Comparison of ENCODE assay signal across 20 cellular contexts in the genomic region with DNA sequence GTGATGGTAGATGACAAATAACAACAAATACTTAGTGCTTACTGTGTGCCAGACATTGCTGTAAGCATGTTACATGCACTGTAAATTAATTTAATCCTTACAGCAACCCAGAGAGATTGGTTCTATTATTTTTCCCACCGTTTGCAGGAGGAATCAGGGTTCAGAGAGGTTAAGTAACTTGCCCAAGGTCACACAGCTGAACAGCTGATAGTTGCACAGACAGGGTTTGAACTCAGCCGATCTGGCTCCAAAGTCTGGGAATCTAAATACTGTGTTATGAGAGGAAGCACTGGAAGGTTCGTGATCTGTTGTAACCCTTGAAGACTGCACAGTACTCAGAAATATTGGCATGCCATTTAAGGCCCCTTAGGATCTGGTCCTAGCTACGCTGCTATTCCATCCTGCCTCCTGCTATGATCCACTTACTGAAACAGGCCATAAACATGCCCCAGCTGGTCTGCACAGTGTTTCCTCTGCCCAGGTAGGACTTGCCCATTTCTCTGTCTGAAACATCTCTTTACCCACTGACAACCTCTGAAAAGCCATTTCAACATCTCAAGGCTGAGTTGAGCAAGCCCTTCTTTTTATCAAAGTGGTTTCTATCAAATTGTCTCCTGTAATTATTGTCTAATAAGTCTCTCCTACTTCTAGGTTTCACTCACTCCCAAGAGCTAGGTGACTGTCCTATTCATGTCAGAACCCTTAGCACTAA. TPM values are rescaled to one million over a fixed set of nuclear protein-coding genes. Genes with fewer than 3 reads are reported as not detected.
DNase-seq lines count a peak whose midpoint lies in the region; ATAC-seq, FAIRE-seq and TF ChIP-seq lines count a peak whose summit lies in the region.
"Had no signal": no experiment of that assay in that cellular context is flagged by ENCODE, and none has a peak within 500 bp of the region (broad histone marks: within the 10 kb centered on the region; RNA-seq: fewer than 3 reads in every experiment).

No MANE protein-coding gene starts in this region.

- TF ChIP-seq RAD21 in HepG2 (CRISPR knock-in tag; IDR thresholded peaks at IDR 0.05), result no peak

- no peak overlapping the region for H2BK15ac ChIP-seq in mesendoderm (replicated peaks; ENCODE audit: low read depth)

- no peaks in the 10 kb centered on the region for H3K27me3 Mint-ChIP-seq in MCF 10A (ENCODE audit: insufficient read depth, unreplicated experiment)
- H3K27me3 Mint-ChIP-seq: activated naive CD8-positive, alpha-beta T cell had no signal

- H3K79me2 ChIP-seq in mammary epithelial cell (ENCODE audit: insufficient read depth, low read length), result no peaks in the 10 kb centered on the region
- H3K79me2 ChIP-seq in HepG2 (ENCODE audit: insufficient read depth, low read length), result no peaks in the 10 kb centered on the region
- no peaks in the 10 kb centered on the region for H3K79me2 ChIP-seq in mesendoderm (ENCODE audit: control insufficient read depth, insufficient read depth, low read length)

- H3K4me1 ChIP-seq in breast epithelium (peaks cover 0 to 5% of the 10 kb centered on the region in 2 donors), mammary epithelial cell (ENCODE audit: insufficient read depth, low read length) (peaks cover 26% of the 10 kb centered on the region), HepG2 (ENCODE audit: insufficient read depth, low read length) (peaks cover 40% of the 10 kb centered on the region), thyroid gland (peaks cover 0 to 28% of the 10 kb centered on the region in 2 donors), mesendoderm (ENCODE audit: control insufficient read depth, low read depth, low read length) (no peaks in the 10 kb centered on the region)

- no peaks in the 10 kb centered on the region for H3K9me3 ChIP-seq in breast epithelium
- no peaks in the 10 kb centered on the region for H3K9me3 ChIP-seq in mammary epithelial cell (replicated peaks; ENCODE audit: insufficient read depth, low read length)
- no peaks in the 10 kb centered on the region for H3K9me3 ChIP-seq in HepG2 (ENCODE audit: low read length)
- no peaks in the 10 kb centered on the region for H3K9me3 ChIP-seq in thyroid gland

- H4K5ac ChIP-seq in mesendoderm (ENCODE audit: low read length), result no peak overlapping the region

- H3K4me3 ChIP-seq in breast epithelium, result no peak overlapping the region
- no peak overlapping the region for H3K4me3 ChIP-seq in mammary epithelial cell (replicated peaks in 1 of 3; ENCODE audit: insufficient read depth in 1 of 3, low read depth in 2 of 3, low read length in 3 of 3)
- H3K4me3 ChIP-seq in HepG2 (replicated peaks in 1 of 3; ENCODE audit: insufficient read depth in 1 of 3, low read depth in 2 of 3, low read length in 3 of 3), result no peak overlapping the region
- no peak overlapping the region for H3K4me3 ChIP-seq in thyroid gland (replicated peaks in 1 of 3)
- H3K4me3 ChIP-seq in mesendoderm (ENCODE audit: low read length), result no peak overlapping the region

- H3K27me3 ChIP-seq in breast epithelium (no peaks in the 10 kb centered on the region), mammary epithelial cell (ENCODE audit: insufficient read depth, low read length) (no peaks in the 10 kb centered on the region), HepG2 (ENCODE audit: control insufficient read depth in 1 of 2, insufficient read depth in 2 of 2, low read length in 2 of 2) (no peaks in the 10 kb centered on the region), thyroid gland (no peaks in the 10 kb centered on the region), mesendoderm (ENCODE audit: insufficient read depth, low read length, poor library complexity) (no peaks in the 10 kb centered on the region)

- POLR2A ChIA-PET in MCF 10A (lab: Yijun Ruan, JAX), result interaction anchor here (0.7 to 2.9 kb wide), 9 partner anchors 11 to 679 kb away, joined by 3 to 16 read pairs (median 3); no protein-coding TSS in a partner anchor
- POLR2A ChIA-PET in HepG2 (lab: Yijun Ruan, JAX), result interaction anchor here (0.7 to 9.9 kb wide), 5 partner anchors 7 to 660 kb away, joined by 3 to 248 read pairs (median 8); no protein-coding TSS in a partner anchor

- no peak overlapping the region for H2BK120ac ChIP-seq in mesendoderm (ENCODE audit: low read depth, low read length)

- no peak overlapping the region for H3K23ac ChIP-seq in mesendoderm (ENCODE audit: low read length)

- dilution Hi-C loops in mammary epithelial cell (cut with HindIII; ENCODE audit: low sequenced_read_pairs), result no loop called here

- H4K8ac ChIP-seq in mesendoderm (ENCODE audit: low read depth, low read length), result no peak overlapping the region

- H2AFZ ChIP-seq in mammary epithelial cell (ENCODE audit: low read depth, low read length) (peak overlapping the region; percentile 28), HepG2 (ENCODE audit: low read length) (no peak overlapping the region)

- TF ChIP-seq EP300 in HepG2 (IDR thresholded peaks at IDR 0.05; ENCODE audit: low read depth in 2 of 2, low read length in 2 of 2) (no peak), HepG2 (CRISPR knock-in tag; IDR thresholded peaks at IDR 0.05; ENCODE audit: borderline replicate concordance) (no peak)

- H3K9ac ChIP-seq in mammary epithelial cell (ENCODE audit: insufficient read depth, low read length) (no peak overlapping the region), HepG2 (ENCODE audit: insufficient read depth, low read depth, low read length) (no peak overlapping the region), mesendoderm (ENCODE audit: low read length) (no peak overlapping the region)

- H3K27ac ChIP-seq in breast epithelium (peak overlapping the region in 1 of 2 donors; percentile 27), mammary epithelial cell (ENCODE audit: insufficient read depth, low read depth, low read length) (no peak overlapping the region), HepG2 (ENCODE audit: extremely low read length, insufficient read depth, low read length) (no peak overlapping the region), thyroid gland (peak overlapping the region in 2 of 3 donors; percentile 12 to 50), mesendoderm (ENCODE audit: low read depth, low read length) (no peak overlapping the region)

- H3K4me2 ChIP-seq in mammary epithelial cell (ENCODE audit: insufficient read depth, low read depth, low read length) (peak overlapping the region; percentile 3), HepG2 (ENCODE audit: low read depth, low read length) (no peak overlapping the region), mesendoderm (ENCODE audit: low read length) (no peak overlapping the region)

- no peak for TF ChIP-seq POLR2A in breast epithelium (IDR thresholded peaks at IDR 0.05)
- no peak for TF ChIP-seq POLR2A in HepG2 (IDR thresholded peaks at IDR 0.05; ENCODE audit: insufficient read depth in 1 of 2, low read depth in 2 of 2, low read length in 2 of 2)
- no peak for TF ChIP-seq POLR2A in thyroid gland (IDR thresholded peaks at IDR 0.05)

- H3K79me1 ChIP-seq in mesendoderm (ENCODE audit: low read length), result no peaks in the 10 kb centered on the region

- BruUV-seq in MCF 10A (replicated peaks; lab: Mats Ljungman, UMichigan), result no TSS peak
- BruUV-seq in mammary epithelial cell (replicated peaks; lab: Mats Ljungman, UMichigan), result no TSS peak
- no TSS peak for BruUV-seq in HepG2 (replicated peaks; lab: Mats Ljungman, UMichigan)

- no peak for FAIRE-seq in HepG2 (lab: Jason Lieb, UNC)
- FAIRE-seq: colon had no signal

- CTCF ChIA-PET in MCF 10A (lab: Yijun Ruan, JAX), result interaction anchor here (1.5 to 2.3 kb wide), 2 partner anchors 8 to 11 kb away, joined by 4 to 11 read pairs; no protein-coding TSS in a partner anchor
- CTCF ChIA-PET in mammary epithelial cell (lab: Charles Lee; ENCODE audit: low non-redundant PET), result no interaction called here
- CTCF ChIA-PET in HepG2 (lab: Yijun Ruan, JAX; ENCODE audit: low intra/inter-chr PET ratio, low total read pairs), result no interaction called here

- H2AK5ac ChIP-seq in mesendoderm (ENCODE audit: low read length), result no peak overlapping the region

- H3K4ac ChIP-seq in mesendoderm (ENCODE audit: low read depth, low read length), result no peak overlapping the region

- DNase-seq in MCF 10A (ENCODE audit: unreplicated experiment), result peak; percentile 48
- no peak for DNase-seq in breast epithelium (ENCODE audit: low spot score in 2 of 2)
- peak; percentile 78 for DNase-seq in mammary epithelial cell
- no peak for DNase-seq in HepG2 (ENCODE audit: low spot score)
- no peak for DNase-seq in thyroid gland
- no peak for DNase-seq in globus pallidus (ENCODE audit: low spot score)
- no peak for DNase-seq in SIG-M5 treated with dmso at 0.1 percent for 504 hours (lab: John Stamatoyannopoulos, UW; ENCODE audit: unreplicated experiment)
- no peak for DNase-seq in mesendoderm
- DNase-seq: activated CD4-positive, alpha-beta T cell treated with anti-CD3 and anti-CD28 coated beads for 1 hour; C1 segment of cervical spinal cord; Calu3; endodermal cell; HCEC 1CT; NCI-H1417; NCI-H2107; NCI-H524 treated with DMSO at 0.1 percent for 48 hours; RPMI8226; stimulated activated CD8-positive, alpha-beta memory T cell treated with anti-CD3 and anti-CD28 coated beads, Interleukin-4, amount 100 ng/mL, for 48 hours had no signal

- no peaks in the 10 kb centered on the region for H3K36me3 ChIP-seq in breast epithelium
- H3K36me3 ChIP-seq in mammary epithelial cell (ENCODE audit: insufficient read depth, low read length), result no peaks in the 10 kb centered on the region
- H3K36me3 ChIP-seq in HepG2 (replicated peaks in 1 of 2; ENCODE audit: control insufficient read depth in 1 of 2, insufficient read depth in 2 of 2, low read length in 2 of 2), result no peaks in the 10 kb centered on the region
- no peaks in the 10 kb centered on the region for H3K36me3 ChIP-seq in thyroid gland
- H3K36me3 ChIP-seq in mesendoderm (ENCODE audit: control insufficient read depth, insufficient read depth, low read length), result no peaks in the 10 kb centered on the region

- peak overlapping the region; percentile 50 for H3K27ac Mint-ChIP-seq in MCF 10A (ENCODE audit: low read depth, unreplicated experiment)
- H3K27ac Mint-ChIP-seq: activated naive CD8-positive, alpha-beta T cell; endodermal cell had no signal

- H3K4me1 Mint-ChIP-seq in MCF 10A (ENCODE audit: insufficient read depth, unreplicated experiment), result peaks cover 8% of the 10 kb centered on the region

- H4K20me1 ChIP-seq in mammary epithelial cell (ENCODE audit: insufficient read depth, low read length), result no peaks in the 10 kb centered on the region
- no peaks in the 10 kb centered on the region for H4K20me1 ChIP-seq in HepG2 (ENCODE audit: insufficient read depth, low read length)

- no peak overlapping the region for H3K4me3 Mint-ChIP-seq in MCF 10A (ENCODE audit: unreplicated experiment)
- H3K4me3 Mint-ChIP-seq: activated naive CD8-positive, alpha-beta T cell; endodermal cell had no signal

- TF ChIP-seq CTCF in MCF 10A (IDR thresholded peaks at IDR 0.05; ENCODE audit: unreplicated experiment), result no peak
- TF ChIP-seq CTCF in breast epithelium (IDR thresholded peaks at IDR 0.05), result no peak
- no peak for TF ChIP-seq CTCF in mammary epithelial cell (conservative IDR thresholded peaks at IDR 0.05 in 1 of 2, IDR thresholded peaks at IDR 0.05 in 1 of 2; ENCODE audit: extremely low read depth in 1 of 2, insufficient read depth in 1 of 2, low read depth in 1 of 2, low read length in 2 of 2)
- no peak for TF ChIP-seq CTCF in HepG2 (CRISPR knock-in tag; IDR thresholded peaks at IDR 0.05)
- TF ChIP-seq CTCF in thyroid gland (IDR thresholded peaks at IDR 0.05), result no peak

- H3K9me3 Mint-ChIP-seq in MCF 10A (ENCODE audit: unreplicated experiment), result no peaks in the 10 kb centered on the region
- H3K9me3 Mint-ChIP-seq: endodermal cell had no signal

- ATAC-seq in HepG2, result no peak

- no peaks in the 10 kb centered on the region for H3K36me3 Mint-ChIP-seq in MCF 10A (ENCODE audit: insufficient read depth, unreplicated experiment)
- H3K36me3 Mint-ChIP-seq: activated naive CD8-positive, alpha-beta T cell had no signal

- 53% methylated on average over 4 of the region's 4 CpGs for WGBS in mammary epithelial cell (ENCODE audit: low coverage, missing lambda C conversion rate)
- WGBS in HepG2 (ENCODE audit: low lambda C conversion rate), result 9% methylated on average over 4 of the region's 4 CpGs
- WGBS in thyroid gland, 2 donors, result 70 to 76% methylated on average over 4 of the region's 4 CpGs
- no CpG with 5 or more reads among the region's 4 CpGs for WGBS in mesendoderm (ENCODE audit: extremely low coverage, insufficient coverage, low lambda C conversion rate)

- in situ Hi-C loops in mammary epithelial cell (cut with MboI; ENCODE audit: low sequenced_read_pairs in 2 of 2), result no loop called here
- in situ Hi-C loops in HepG2 (cut with HindIII; ENCODE audit: extremely low pct_ligation_motif_present, low pct_unique_long_range_greater_than_20kb), result no loop called here

- no peak overlapping the region for H3K56ac ChIP-seq in mesendoderm (ENCODE audit: low read length)

- H2BK5ac ChIP-seq in mesendoderm (ENCODE audit: low read length), result no peak overlapping the region

- no peak overlapping the region for H3K18ac ChIP-seq in mesendoderm (ENCODE audit: low read length)

- intact Hi-C loops in MCF 10A (cut with micrococcal nuclease), result no loop called here
- intact Hi-C loops in breast epithelium (cut with DNase I; ENCODE audit: low total_unique reads), result no loop called here
- intact Hi-C loops in mammary epithelial cell (cut with micrococcal nuclease), result no loop called here
- intact Hi-C loops in HepG2 (cut with micrococcal nuclease; ENCODE audit: unreplicated experiment), result no loop called here
- intact Hi-C loops in thyroid gland (cut with DNase I), result no loop called here

RNA-seq across cellular contexts. Expression of gene MRPL33, which starts 40.4 kb away (rescaled TPM):
- total RNA-seq in MCF 10A (2022) (204 and 233 TPM in 2 replicates), breast epithelium (10 to 100 TPM; 88.2 to 93.3 (median 89.7) TPM), mammary epithelial cell (10 to 100 TPM; 40.2 to 83.6 TPM), HepG2 (2016; rRNA removed; fragmentation: Illumina TruSeq; extraction: Trizol) (218 and 227 TPM in 2 replicates), thyroid gland (100 to 1,000 TPM in 3 of 4 donors, 10 to 100 TPM in 1; 70.2 to 166 (median 130) TPM)
- polyA plus RNA-seq in mammary epithelial cell (61.7 TPM), HepG2 (2011; rRNA removed) (54.9 and 69.7 TPM in 2 replicates)
- 1.9 TPM for polyA minus RNA-seq in mammary epithelial cell
- total RNA-seq in HepG2 (2016; cell fraction: cytosol; rRNA removed; fragmentation: Illumina TruSeq; extraction: Trizol; ENCODE audit: low read depth), result 206 and 269 TPM in 2 replicates
- 231 and 234 TPM in 2 replicates for total RNA-seq in HepG2 (2016; cell fraction: insoluble cytoplasmic fraction; rRNA removed; fragmentation: Illumina TruSeq; extraction: Trizol)
- 210 and 239 TPM in 2 replicates for total RNA-seq in HepG2 (2016; cell fraction: membrane; rRNA removed; fragmentation: Illumina TruSeq; extraction: Trizol)
- 93.8 and 105 TPM in 2 replicates for total RNA-seq in HepG2 (2016; cell fraction: nucleus; rRNA removed; fragmentation: Illumina TruSeq; extraction: Trizol)
- polyA plus RNA-seq in HepG2 (2011; cell fraction: cytosol; rRNA removed), result 29.2 and 44.3 TPM in 2 replicates
- polyA plus RNA-seq in HepG2 (2011; cell fraction: nucleus; rRNA removed), result 19.7 and 29.3 TPM in 2 replicates
- polyA plus RNA-seq in HepG2 (2012), result 135 and 250 TPM in 2 replicates
- polyA plus RNA-seq in HepG2 (2016; cell fraction: cytosol; fragmentation: Illumina TruSeq; extraction: Trizol; ENCODE audit: low read depth), result 238 and 374 TPM in 2 replicates
- polyA plus RNA-seq in HepG2 (2016; cell fraction: insoluble cytoplasmic fraction; fragmentation: Illumina TruSeq; extraction: Trizol; ENCODE audit: low read depth), result 240 and 279 TPM in 2 replicates
- polyA plus RNA-seq in HepG2 (2016; cell fraction: membrane; fragmentation: Illumina TruSeq; extraction: Trizol; ENCODE audit: low read depth), result 207 and 271 TPM in 2 replicates
- 189 and 213 TPM in 2 replicates for polyA plus RNA-seq in HepG2 (2016; cell fraction: nucleus; fragmentation: Illumina TruSeq; extraction: Trizol; ENCODE audit: insufficient read depth, low read depth)
- polyA minus RNA-seq in HepG2 (2011; rRNA and poly(A)+ RNA removed; ENCODE audit: low replicate concordance), result 1.6 and 6.6 TPM in 2 replicates
- 17.9 and 19.8 TPM in 2 replicates for polyA minus RNA-seq in HepG2 (2011; cell fraction: cytosol; rRNA and poly(A)+ RNA removed)
- polyA minus RNA-seq in HepG2 (2011; cell fraction: nucleus; rRNA and poly(A)+ RNA removed), result 35.8 and 39.4 TPM in 2 replicates
- 299 TPM for polyA plus RNA-seq in mesendoderm (2013, experiment 1 of 2)
- polyA plus RNA-seq in mesendoderm (2013, experiment 2 of 2), result 308 TPM

Comparison
In these comparisons a context has a peak if more than half of its experiments do, and no peak if none do; other contexts are left out.
1. DNase-seq: peak in MCF 10A (single experiment) and mammary epithelial cell (single experiment); none in breast epithelium (0 of 2), HepG2 (single experiment), thyroid gland (0 of 2), globus pallidus (single experiment), SIG-M5 treated with dmso at 0.1 percent for 504 hours (single experiment) and mesendoderm (single experiment).
2. H3K27ac ChIP-seq: peak in thyroid gland (2 of 3); none in mammary epithelial cell (single experiment), HepG2 (single experiment) and mesendoderm (single experiment).